Comparison of ENCODE assay signal across 8 cellular contexts in genomic region chr20:52972965-52973819, GRCh38. TPM values are rescaled to one million over a fixed set of nuclear protein-coding genes. Genes with fewer than 3 reads are reported as not detected.
DNase-seq lines count a peak whose midpoint lies in the region; ATAC-seq, FAIRE-seq and TF ChIP-seq lines count a peak whose summit lies in the region.

No MANE protein-coding gene starts in this region.

- FAIRE-seq in bronchial epithelial cell (lab: Jason Lieb, UNC) = no peak

- H3K27me3 ChIP-seq in bronchial epithelial cell (ENCODE audit: control insufficient read depth, insufficient read depth, low read length) (no peaks in the 10 kb centered on the region), mesenchymal stem cell (ENCODE audit: control insufficient read depth in 1 of 2, insufficient read depth in 1 of 2, low read length in 2 of 2) (peaks cover 0 to 24% of the 10 kb centered on the region in 2 experiments)

- peaks cover 21% of the 10 kb centered on the region for H3K4me1 Mint-ChIP-seq in Calu3 (ENCODE audit: low read depth, unreplicated experiment)
- peaks cover 53% of the 10 kb centered on the region for H3K4me1 Mint-ChIP-seq in stimulated activated naive CD8-positive, alpha-beta T cell treated with anti-CD3 and anti-CD28 coated beads, Interleukin-15, Interleukin-2, amounts not matched to agents 100 ng/mL and 50 ng/mL, for 24 hours (ENCODE audit: low read depth)

- intact Hi-C loops in Calu3 (cut with micrococcal nuclease; ENCODE audit: unreplicated experiment) = no loop called here

- no peak for TF ChIP-seq CTCF in Calu3 (IDR thresholded peaks at IDR 0.05; ENCODE audit: unreplicated experiment)
- TF ChIP-seq CTCF in bronchial epithelial cell (IDR thresholded peaks at IDR 0.05; ENCODE audit: insufficient read depth, low read length, severe bottlenecking) = no peak

- DNase-seq in Calu3 (peak; percentile 6), T follicular helper cell (ENCODE audit: low read depth) (peak; percentile 18), bronchial epithelial cell (ENCODE audit: low read depth) (no peak), mesenchymal stem cell (peak; percentile 40), NCI-H774 (lab: John Stamatoyannopoulos, UW) (no peak)

- WGBS in mesenchymal stem cell = 0% methylated on average over 39 of the region's 39 CpGs

- peak overlapping the region; percentile 94 for H4K91ac ChIP-seq in mesenchymal stem cell (ENCODE audit: low read length)

- H2BK120ac ChIP-seq in mesenchymal stem cell (ENCODE audit: low read depth, low read length) = peak overlapping the region; percentile 88

- H3K4me1 ChIP-seq in mesenchymal stem cell (ENCODE audit: control insufficient read depth, insufficient read depth, low read depth, low read length) = peaks cover 5% of the 10 kb centered on the region

- no peak overlapping the region for H2BK5ac ChIP-seq in mesenchymal stem cell (ENCODE audit: low read depth, low read length, poor library complexity, severe bottlenecking)

- no peak overlapping the region for H3K4me2 ChIP-seq in mesenchymal stem cell (ENCODE audit: low read length, poor library complexity, severe bottlenecking)

- H3K23ac ChIP-seq in mesenchymal stem cell (ENCODE audit: low read length in 2 of 2) = peak overlapping the region in 1 of 2 experiments; percentile 97

- no peaks in the 10 kb centered on the region for H3K36me3 ChIP-seq in bronchial epithelial cell (ENCODE audit: control insufficient read depth, insufficient read depth, low read length)
- no peaks in the 10 kb centered on the region for H3K36me3 ChIP-seq in mesenchymal stem cell (ENCODE audit: control insufficient read depth in 1 of 2, insufficient read depth in 2 of 2, low read depth in 1 of 2, low read length in 2 of 2)

- CTCF ChIA-PET in Calu3 (lab: Charles Lee) = no interaction called here

- H3K4me3 Mint-ChIP-seq in Calu3 (ENCODE audit: low read depth, unreplicated experiment) = peak overlapping the region; percentile 79
- peak overlapping the region; percentile 91 for H3K4me3 Mint-ChIP-seq in stimulated activated naive CD8-positive, alpha-beta T cell treated with anti-CD3 and anti-CD28 coated beads, Interleukin-15, Interleukin-2, amounts not matched to agents 100 ng/mL and 50 ng/mL, for 24 hours

- no peak overlapping the region for H3K27ac ChIP-seq in mesenchymal stem cell (ENCODE audit: low read length, poor library complexity, severe bottlenecking)

- H3K36me3 Mint-ChIP-seq in Calu3 (ENCODE audit: insufficient read depth, unreplicated experiment) = peaks cover 7% of the 10 kb centered on the region
- H3K36me3 Mint-ChIP-seq in stimulated activated naive CD8-positive, alpha-beta T cell treated with anti-CD3 and anti-CD28 coated beads, Interleukin-15, Interleukin-2, amounts not matched to agents 100 ng/mL and 50 ng/mL, for 24 hours (ENCODE audit: low read depth) = peaks cover 4% of the 10 kb centered on the region

- H3K79me1 ChIP-seq in mesenchymal stem cell (replicated peaks; ENCODE audit: low read length, poor library complexity, severe bottlenecking) = no peaks in the 10 kb centered on the region

- peak overlapping the region; percentile 77 for H3K4me3 ChIP-seq in bronchial epithelial cell (ENCODE audit: low read depth, low read length)
- peak overlapping the region in 1 of 2 experiments; percentile 92 for H3K4me3 ChIP-seq in mesenchymal stem cell (ENCODE audit: insufficient read depth in 1 of 2, low read depth in 1 of 2, low read length in 2 of 2)

- peak overlapping the region; percentile 98 for H3K9ac ChIP-seq in mesenchymal stem cell (ENCODE audit: low read length)

- H3K4ac ChIP-seq in mesenchymal stem cell (ENCODE audit: low read depth in 1 of 2, low read length in 2 of 2) = peak overlapping the region; percentile 49 to 96

- H2AFZ ChIP-seq in mesenchymal stem cell (ENCODE audit: low read depth, low read length) = peak overlapping the region; percentile 66

- ATAC-seq in HG03432 (IDR thresholded peaks at IDR 0.05; ENCODE audit: unreplicated experiment) (no peak), HG03045 (IDR thresholded peaks at IDR 0.05; ENCODE audit: unreplicated experiment) (no peak)

- peak overlapping the region; percentile 98 for H3K18ac ChIP-seq in mesenchymal stem cell (ENCODE audit: low read depth in 1 of 2, low read length in 2 of 2)

- peak overlapping the region; percentile 78 for H4K8ac ChIP-seq in mesenchymal stem cell (ENCODE audit: low read length)

- H3K9me3 ChIP-seq in mesenchymal stem cell (ENCODE audit: control insufficient read depth, low read length) = no peaks in the 10 kb centered on the region

- H3K14ac ChIP-seq in mesenchymal stem cell (ENCODE audit: low read length in 2 of 2) = peak overlapping the region in 1 of 2 experiments; percentile 99

- H3K27ac Mint-ChIP-seq in Calu3 (ENCODE audit: unreplicated experiment) = no peak overlapping the region
- peak overlapping the region; percentile 97 for H3K27ac Mint-ChIP-seq in stimulated activated naive CD8-positive, alpha-beta T cell treated with anti-CD3 and anti-CD28 coated beads, Interleukin-15, Interleukin-2, amounts not matched to agents 100 ng/mL and 50 ng/mL, for 24 hours

- H2BK12ac ChIP-seq in mesenchymal stem cell (ENCODE audit: low read length in 2 of 2) = peak overlapping the region; percentile 77 to 97

- no TSS peak for BruUV-seq in Calu3 (replicated peaks; lab: Mats Ljungman, UMichigan)

- H2AK5ac ChIP-seq in mesenchymal stem cell (ENCODE audit: low read length, severe bottlenecking) = no peak overlapping the region

- H3K27me3 Mint-ChIP-seq in Calu3 (ENCODE audit: unreplicated experiment) = peaks cover 91% of the 10 kb centered on the region
- H3K27me3 Mint-ChIP-seq in stimulated activated naive CD8-positive, alpha-beta T cell treated with anti-CD3 and anti-CD28 coated beads, Interleukin-15, Interleukin-2, amounts not matched to agents 100 ng/mL and 50 ng/mL, for 24 hours = peaks cover 43% of the 10 kb centered on the region

- H2BK15ac ChIP-seq in mesenchymal stem cell (ENCODE audit: low read depth, poor library complexity, severe bottlenecking) = peak overlapping the region; percentile 77

- H3K9me3 Mint-ChIP-seq in Calu3 (ENCODE audit: low read depth, unreplicated experiment) = no peaks in the 10 kb centered on the region
- no peaks in the 10 kb centered on the region for H3K9me3 Mint-ChIP-seq in stimulated activated naive CD8-positive, alpha-beta T cell treated with anti-CD3 and anti-CD28 coated beads, Interleukin-15, Interleukin-2, amounts not matched to agents 100 ng/mL and 50 ng/mL, for 24 hours

RNA-seq across cellular contexts. Expression of gene TSHZ2, which starts 1.0 kb away (rescaled TPM):
- total RNA-seq in Calu3 (2022) (not detected in 2 replicates), bronchial epithelial cell (1.6 and 1.8 TPM in 2 replicates)
- 17.1 TPM for polyA plus RNA-seq in mesenchymal stem cell (2013, experiment 1 of 2)
- 16.5 TPM for polyA plus RNA-seq in mesenchymal stem cell (2013, experiment 2 of 2)

Comparison
In these comparisons a context has a peak if more than half of its experiments do, and no peak if none do; other contexts are left out.
1. DNase-seq: peak in Calu3 (single experiment), T follicular helper cell (single experiment) and mesenchymal stem cell (single experiment); none in bronchial epithelial cell (single experiment) and NCI-H774 (single experiment).